10 cellular contexts compared by ENCODE assay signal in the genomic region with DNA sequence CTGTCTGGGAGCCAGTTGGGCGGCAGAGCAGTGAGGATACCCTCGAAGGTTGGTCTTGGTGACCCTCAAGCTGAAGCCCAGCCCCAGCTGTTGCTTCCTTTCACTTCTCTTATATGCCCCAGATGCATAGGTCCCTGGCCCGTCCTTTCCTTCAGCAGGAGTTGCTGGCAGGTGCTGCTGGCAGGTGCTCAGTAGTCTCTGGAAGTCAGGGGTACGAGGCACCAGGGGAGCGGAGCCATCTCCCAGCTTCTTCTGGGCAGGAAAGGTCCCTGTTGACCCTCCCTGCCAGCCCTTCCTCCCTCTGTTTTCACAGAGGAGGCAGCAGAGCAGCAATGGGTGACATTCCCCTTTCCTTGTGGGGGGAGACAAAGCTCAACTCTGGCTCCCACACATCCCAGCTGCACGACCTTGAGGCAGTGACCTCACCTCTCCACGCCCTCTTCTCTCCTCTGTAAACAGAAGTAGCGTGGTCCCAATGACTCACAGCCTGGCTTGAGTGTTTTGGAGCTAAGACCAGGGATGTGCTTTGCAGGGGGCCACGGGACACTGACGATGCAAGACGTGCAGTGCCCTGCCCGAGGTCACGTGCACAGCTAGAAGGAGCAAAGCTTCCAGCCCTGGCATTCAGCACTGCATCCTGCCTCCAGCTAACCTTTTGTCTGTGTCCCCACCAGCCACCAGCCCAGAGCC. TPM values are rescaled to one million over a fixed set of nuclear protein-coding genes. Genes with fewer than 3 reads are reported as not detected.
DNase-seq lines count a peak whose midpoint lies in the region; ATAC-seq and TF ChIP-seq lines count a peak whose summit lies in the region.
"Had no signal": no experiment of that assay in that cellular context is flagged by ENCODE, and none has a peak within 500 bp of the region (broad histone marks: within the 10 kb centered on the region; RNA-seq: fewer than 3 reads in every experiment).

No MANE protein-coding gene starts in this region.

- no peak for ATAC-seq in GM21447 (IDR thresholded peaks at IDR 0.05; ENCODE audit: unreplicated experiment)
- ATAC-seq in HG02938 (IDR thresholded peaks at IDR 0.05; ENCODE audit: unreplicated experiment), result no peak

- TF ChIP-seq CTCF in foreskin fibroblast (IDR thresholded peaks at IDR 0.05; ENCODE audit: low read depth, low read length), result no peak

- H3K9ac ChIP-seq in rectal smooth muscle tissue (ENCODE audit: low read length), result no peak overlapping the region

- H3K4me1 ChIP-seq in SJSA1 (replicated peaks), result peaks cover 42% of the 10 kb centered on the region
- H3K4me1 ChIP-seq in rectal smooth muscle tissue (ENCODE audit: control insufficient read depth, insufficient read depth, low read length), result peaks cover 24% of the 10 kb centered on the region

- no peak overlapping the region for H3K4me3 ChIP-seq in SJSA1
- H3K4me3 ChIP-seq in foreskin fibroblast (ENCODE audit: low read depth in 1 of 2, low read length in 2 of 2), result no peak overlapping the region
- peak overlapping the region; percentile 30 for H3K4me3 ChIP-seq in rectal smooth muscle tissue (ENCODE audit: low read length)

- no peaks in the 10 kb centered on the region for H3K9me3 ChIP-seq in SJSA1 (replicated peaks)

- H3K27ac ChIP-seq in SJSA1, result peak overlapping the region; percentile 93
- H3K27ac ChIP-seq in rectal smooth muscle tissue (ENCODE audit: low read depth, low read length), result peak overlapping the region; percentile 80

- H3K27me3 ChIP-seq in SJSA1 (replicated peaks) (no peaks in the 10 kb centered on the region), rectal smooth muscle tissue (ENCODE audit: control insufficient read depth, insufficient read depth, low read length) (no peaks in the 10 kb centered on the region)

- peak; percentile 40 for DNase-seq in COLO829 (ENCODE audit: low spot score)
- DNase-seq in SJSA1 (ENCODE audit: low read depth in 1 of 2, low spot score in 2 of 2), result peak; percentile 87 to 94
- DNase-seq in foreskin fibroblast, result peak; percentile 94 to 95
- DNase-seq in NCI-H1436 treated with DMSO at 0.1 percent for 48 hours (lab: John Stamatoyannopoulos, UW), result no peak
- DNase-seq in cortex of kidney (lab: John Stamatoyannopoulos, UW), result no peak
- DNase-seq: effector CD4-positive, alpha-beta T cell; OCI-M1 had no signal

- H3K36me3 ChIP-seq in SJSA1 (peaks cover 83% of the 10 kb centered on the region), rectal smooth muscle tissue (ENCODE audit: control insufficient read depth, insufficient read depth, low read length) (no peaks in the 10 kb centered on the region)

RNA-seq across cellular contexts. Expression of gene SLC6A6, which starts 49.6 kb away (rescaled TPM):
- total RNA-seq in SJSA1 (2014; rRNA removed; shearing (Covaris generic)), result 36.0 and 49.4 TPM in 2 replicates

Comparison
In these comparisons a context has a peak if more than half of its experiments do, and no peak if none do; other contexts are left out.
1. DNase-seq: peak in COLO829 (single experiment), SJSA1 (2 of 2) and foreskin fibroblast (2 of 2); none in NCI-H1436 treated with DMSO at 0.1 percent for 48 hours (single experiment) and cortex of kidney (single experiment).